Comparison of ENCODE assay signal across 23 cellular contexts in genomic region chr20:3325864-3326263, GRCh38.
DNase-seq lines count a peak whose midpoint lies in the region; ATAC-seq and TF ChIP-seq lines count a peak whose summit lies in the region.
"Had no signal": no experiment of that assay in that cellular context is flagged by ENCODE, and none has a peak within 500 bp of the region (broad histone marks: within the 10 kb centered on the region; RNA-seq: fewer than 3 reads in every experiment).

No MANE protein-coding gene starts in this region.

- TF ChIP-seq POLR2A in esophagus muscularis mucosa (IDR thresholded peaks at IDR 0.05; ENCODE audit: low read depth): no peak

- no peak overlapping the region for H3K4me3 ChIP-seq in left ventricle myocardium inferior
- H3K4me3 ChIP-seq in esophagus muscularis mucosa: no peak overlapping the region
- no peak overlapping the region for H3K4me3 ChIP-seq in upper lobe of right lung
- H3K4me3 ChIP-seq: A549; BLaER1 treated with 17β-estradiol and CSF1 and Interleukin-3, amounts not matched to agents 10 nM and 100 nM; GM12878 had no signal

- TF ChIP-seq CTCF in left ventricle myocardium inferior (IDR thresholded peaks at IDR 0.05; ENCODE audit: borderline replicate concordance): no peak
- no peak for TF ChIP-seq CTCF in WTC11 (IDR thresholded peaks at IDR 0.05)
- no peak for TF ChIP-seq CTCF in esophagus muscularis mucosa (IDR thresholded peaks at IDR 0.05)
- no peak for TF ChIP-seq CTCF in upper lobe of right lung (IDR thresholded peaks at IDR 0.05)

- no peaks in the 10 kb centered on the region for H3K4me1 Mint-ChIP-seq in WTC11
- H3K4me1 Mint-ChIP-seq: B cell had no signal

- H3K36me3 ChIP-seq in left ventricle myocardium inferior (peaks cover 67% of the 10 kb centered on the region), esophagus muscularis mucosa (peaks cover 27 to 98% (median 75%) of the 10 kb centered on the region in 4 donors), upper lobe of right lung (peaks cover 51% of the 10 kb centered on the region)

- H3K4me3 Mint-ChIP-seq in WTC11: no peak overlapping the region
- H3K4me3 Mint-ChIP-seq: B cell; CD4-positive, alpha-beta T cell; CD8-positive, alpha-beta T cell had no signal

- POLR2A ChIA-PET in WTC11 (lab: Charles Lee): interaction anchor here (0.6 kb wide), 1 partner anchor 72 kb away, joined by 6 read pairs; no protein-coding TSS in a partner anchor

- CTCF ChIA-PET in WTC11 (lab: Charles Lee): interaction anchor here (1.1 to 1.3 kb wide), 2 partner anchors 9 to 76 kb away, joined by 3 to 4 read pairs; no protein-coding TSS in a partner anchor

- H3K4me1 ChIP-seq in left ventricle myocardium inferior: peaks cover 34% of the 10 kb centered on the region
- no peaks in the 10 kb centered on the region for H3K4me1 ChIP-seq in esophagus muscularis mucosa
- H3K4me1 ChIP-seq in upper lobe of right lung: no peaks in the 10 kb centered on the region
- H3K4me1 ChIP-seq: A549, Caco-2 had no signal

- intact Hi-C loops in left ventricle myocardium inferior (cut with micrococcal nuclease): no loop called here
- intact Hi-C loops in left cardiac atrium (cut with DNase I): no loop called here
- intact Hi-C loops in esophagus muscularis mucosa (cut with DNase I): no loop called here
- intact Hi-C loops in upper lobe of right lung (cut with DNase I): no loop called here

- 92% methylated on average over 2 of the region's 2 CpGs for WGBS in esophagus muscularis mucosa

- H3K36me3 Mint-ChIP-seq in WTC11: peaks cover 4% of the 10 kb centered on the region; the same call in 1 of the 2 replicates

- H3K27me3 Mint-ChIP-seq in WTC11 (ENCODE audit: low read depth): no peaks in the 10 kb centered on the region
- H3K27me3 Mint-ChIP-seq: B cell; CD4-positive, alpha-beta T cell had no signal

- peak overlapping the region; percentile 77 for H3K27ac ChIP-seq in left ventricle myocardium inferior (replicated peaks)
- H3K27ac ChIP-seq in esophagus muscularis mucosa (replicated peaks in 1 of 4): no peak overlapping the region
- H3K27ac ChIP-seq in upper lobe of right lung: peak overlapping the region; percentile 28
- H3K27ac ChIP-seq: 22Rv1; A549; BLaER1 treated with 17β-estradiol and CSF1 and Interleukin-3, amounts not matched to agents 10 nM and 100 nM; C4-2B had no signal

- H3K9me3 ChIP-seq in left ventricle myocardium inferior (replicated peaks) (no peaks in the 10 kb centered on the region), esophagus muscularis mucosa (no peaks in the 10 kb centered on the region), upper lobe of right lung (no peaks in the 10 kb centered on the region)
- H3K9me3 ChIP-seq: A549; BLaER1 treated with 17β-estradiol and CSF1 and Interleukin-3, amounts not matched to agents 10 nM and 100 nM; Caco-2 had no signal

- H3K27me3 ChIP-seq in left ventricle myocardium inferior (ENCODE audit: low read depth) (no peaks in the 10 kb centered on the region), esophagus muscularis mucosa (no peaks in the 10 kb centered on the region), upper lobe of right lung (no peaks in the 10 kb centered on the region)
- H3K27me3 ChIP-seq: BLaER1 treated with 17β-estradiol and CSF1 and Interleukin-3, amounts not matched to agents 10 nM and 100 nM had no signal

- H3K9me3 Mint-ChIP-seq in WTC11: no peaks in the 10 kb centered on the region
- H3K9me3 Mint-ChIP-seq: CD4-positive, alpha-beta T cell; CD8-positive, alpha-beta T cell had no signal

- peak overlapping the region; percentile 46; the same call in 1 of the 2 replicates for H3K27ac Mint-ChIP-seq in WTC11
- H3K27ac Mint-ChIP-seq: B cell; CD4-positive, alpha-beta T cell; CD8-positive, alpha-beta T cell had no signal

- DNase-seq in left ventricle myocardium inferior (no peak), left cardiac atrium (no peak), WTC11 (ENCODE audit: low spot score) (no peak), esophagus muscularis mucosa (ENCODE audit: extremely low spot score) (peak; percentile 55), upper lobe of right lung (no peak)
- no peak for DNase-seq in activated CD4-positive, alpha-beta T cell treated with anti-CD3 and anti-CD28 coated beads, Interleukin-2, amount 50 U/mL, for 1 hour
- DNase-seq: AML-193; Caco-2; Calu3; CD4-positive, alpha-beta T cell; CD8-positive, alpha-beta T cell; DMS53; DMS79; DND-41; EL; GDM1 had no signal

- ATAC-seq in left cardiac atrium (no peak), WTC11 (no peak), upper lobe of right lung (no peak), GM21529 (IDR thresholded peaks at IDR 0.05; ENCODE audit: unreplicated experiment) (no peak)
- ATAC-seq: A549; CD8-positive, alpha-beta T cell; GM12878 had no signal

- TF ChIP-seq EP300 in esophagus muscularis mucosa (IDR thresholded peaks at IDR 0.05): no peak

TF ChIP-seq in WTC11, 78 proteins besides CTCF, POLR2A, EP300 and RAD21:
- TF ChIP-seq NR1H2 (CRISPR knock-in tag; IDR thresholded peaks at IDR 0.05) (no peak), CREB1 (CRISPR knock-in tag; IDR thresholded peaks at IDR 0.05) (no peak), TEAD1 (CRISPR knock-in tag; IDR thresholded peaks at IDR 0.05) (no peak), NR2C2 (CRISPR knock-in tag; IDR thresholded peaks at IDR 0.05) (no peak), ZMAT4 (CRISPR knock-in tag; IDR thresholded peaks at IDR 0.05) (no peak), ZNF425 (CRISPR knock-in tag; conservative IDR thresholded peaks at IDR 0.05) (no peak), E2F1 (CRISPR knock-in tag; IDR thresholded peaks at IDR 0.05) (no peak), OVOL2 (CRISPR knock-in tag; IDR thresholded peaks at IDR 0.05; ENCODE audit: borderline replicate concordance) (no peak), STAT6 (CRISPR knock-in tag; conservative IDR thresholded peaks at IDR 0.05; ENCODE audit: low read depth) (no peak), ZNF138 (CRISPR knock-in tag; conservative IDR thresholded peaks at IDR 0.05) (no peak)

Comparison
In these comparisons a context has a peak if more than half of its experiments do, and no peak if none do; other contexts are left out.
1. H3K27ac ChIP-seq: peak in left ventricle myocardium inferior (single experiment) and upper lobe of right lung (single experiment); none in esophagus muscularis mucosa (0 of 4).